In genomic region chr13:113491418-113491883, GRCh38 we compare ENCODE assay signal across 8 cellular contexts. TPM values are rescaled to one million over a fixed set of nuclear protein-coding genes. Genes with fewer than 3 reads are reported as not detected.
A peak's percentile ranks its signal among the peaks of the same experiment; 100 is the strongest.
DNase-seq lines count a peak whose midpoint lies in the region; ATAC-seq lines count a peak whose summit lies in the region.

No MANE protein-coding gene starts in this region.

- no peak for ATAC-seq in GM21526 (IDR thresholded peaks at IDR 0.05; ENCODE audit: low FRiP score, unreplicated experiment)
- no peak for ATAC-seq in GM21717 (IDR thresholded peaks at IDR 0.05; ENCODE audit: unreplicated experiment)

- H3K9ac ChIP-seq in adipocyte (ENCODE audit: low read length): peak overlapping the region; percentile 93

- no peaks in the 10 kb centered on the region for H3K9me3 ChIP-seq in adipocyte (ENCODE audit: control insufficient read depth, low read length)

- H3K27me3 ChIP-seq in adipocyte (replicated peaks; ENCODE audit: control insufficient read depth, insufficient read depth, low read length): no peaks in the 10 kb centered on the region

- peak overlapping the region in 20 of 21 experiments; percentile 79 to 96 (median 88) for H3K27ac ChIP-seq in skin epidermis

- peaks cover 16% of the 10 kb centered on the region for H3K36me3 ChIP-seq in adipocyte (ENCODE audit: control insufficient read depth, insufficient read depth, low read length, severe bottlenecking)

- DNase-seq in COR-L47 (lab: John Stamatoyannopoulos, UW): peak; percentile 34
- no peak for DNase-seq in Jurkat, Clone E6-1 (ENCODE audit: low read depth, low spot score)
- DNase-seq in adipocyte (ENCODE audit: low read depth): peak; percentile 81
- no peak for DNase-seq in activated effector memory CD4-positive, alpha-beta T cell treated with anti-CD3 and anti-CD28 coated beads, Interleukin-2, amount 50 U/mL, for 16 hours

- peak overlapping the region; percentile 65 for H3K4me3 ChIP-seq in Jurkat, Clone E6-1 (ENCODE audit: low read length)
- H3K4me3 ChIP-seq in adipocyte (ENCODE audit: low read length) (peak overlapping the region; percentile 90), iPS-11a (ENCODE audit: low read depth, low read length) (peak overlapping the region; percentile 91), skin epidermis (peak overlapping the region; percentile 81 to 96 (median 89))

- H3K4me1 ChIP-seq in adipocyte (ENCODE audit: control insufficient read depth, insufficient read depth, low read length): peaks cover 46% of the 10 kb centered on the region

RNA-seq across cellular contexts. Expression of gene DCUN1D2, which starts 0.9 kb away (rescaled TPM):
- 17.3 TPM for polyA plus RNA-seq in Jurkat, Clone E6-1 (2012; ENCODE audit: insufficient read depth, insufficient read length)

RNA-seq across cellular contexts. Expression of gene ADPRHL1, which starts 38.2 kb away (rescaled TPM):
- 7.3 TPM for polyA plus RNA-seq in Jurkat, Clone E6-1 (2012; ENCODE audit: insufficient read depth, insufficient read length)

Comparison
In these comparisons a context has a peak if more than half of its experiments do, and no peak if none do; other contexts are left out.
1. DNase-seq: peak in COR-L47 (single experiment) and adipocyte (single experiment); none in Jurkat, Clone E6-1 (single experiment) and activated effector memory CD4-positive, alpha-beta T cell treated with anti-CD3 and anti-CD28 coated beads, Interleukin-2, amount 50 U/mL, for 16 hours (single experiment).
2. Peak in every context shown above with its lines, with median percentiles within 50 percentile points of each other: H3K4me3 ChIP-seq.